ENCODE assay signal across 8 cellular contexts in the genomic region with DNA sequence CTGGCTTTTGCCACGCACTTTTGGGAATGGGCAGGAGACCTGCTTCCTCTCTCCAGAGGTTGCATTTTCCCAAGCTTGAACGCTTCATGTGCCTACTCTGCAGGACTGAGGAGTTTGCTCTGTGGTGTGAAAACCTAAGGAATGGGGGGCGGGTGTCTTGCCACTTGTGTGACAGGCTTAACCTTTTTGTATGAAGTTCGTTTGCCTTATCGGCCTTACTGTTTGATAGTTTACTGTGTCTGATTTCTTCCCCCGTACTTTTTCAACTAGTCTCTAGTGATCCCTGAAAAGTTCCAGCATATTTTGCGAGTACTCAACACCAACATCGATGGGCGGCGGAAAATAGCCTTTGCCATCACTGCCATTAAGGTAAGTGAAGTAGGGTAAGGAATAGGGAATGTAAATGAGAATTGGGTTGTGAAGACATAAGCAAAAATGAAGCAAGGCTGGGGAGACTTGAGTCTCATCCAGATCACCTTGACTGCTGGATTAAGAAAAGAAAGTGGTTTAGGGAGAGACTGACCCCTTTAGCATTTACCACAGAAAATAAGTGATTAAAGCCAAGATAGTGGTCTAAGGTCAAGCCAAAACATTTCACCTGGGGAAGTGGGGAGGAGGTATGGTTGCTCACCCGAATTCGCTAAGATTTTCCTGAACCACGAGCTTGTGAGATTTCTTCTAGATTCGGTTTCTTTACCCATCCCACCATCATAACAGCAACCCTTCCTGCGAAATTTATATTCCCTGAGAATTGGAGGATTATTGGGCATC. TPM values are rescaled to one million over a fixed set of nuclear protein-coding genes. Genes with fewer than 3 reads are reported as not detected.
DNase-seq lines count a peak whose midpoint lies in the region; ATAC-seq and TF ChIP-seq lines count a peak whose summit lies in the region.

No MANE protein-coding gene starts in this region.

- peaks cover 47% of the 10 kb centered on the region for H4K20me1 ChIP-seq in Loucy (ENCODE audit: insufficient read depth, low read length, poor library complexity, severe bottlenecking)

- peaks cover 6% of the 10 kb centered on the region for H3K27me3 ChIP-seq in Loucy (ENCODE audit: insufficient read depth, low read length, poor library complexity, severe bottlenecking)

- peaks cover 77% of the 10 kb centered on the region for H3K79me2 ChIP-seq in Loucy (ENCODE audit: insufficient read depth, low read length)

- peaks cover 5% of the 10 kb centered on the region; the same call in 1 of the 2 replicates for H3F3A ChIP-seq in Loucy (ENCODE audit: low read depth)

- H3K4me3 Mint-ChIP-seq in dendritic cell treated with granulocyte-macrophage colony-stimulating factor and Interleukin-4, amounts not matched to agents 40 ng/mL and 50 ng/mL, for 4 days: peak overlapping the region; percentile 94
- H3K4me3 Mint-ChIP-seq in naive thymus-derived CD8-positive, alpha-beta T cell: peak overlapping the region; percentile 92 to 99 (median 96)

- no peak for DNase-seq in AG09309 (ENCODE audit: low read depth)
- no peak for DNase-seq in naive thymus-derived CD8-positive, alpha-beta T cell
- no peak for DNase-seq in GDM1 (lab: John Stamatoyannopoulos, UW)
- no peak for DNase-seq in NCI-H2107 treated with DMSO at 0.1 percent for 48 hours (lab: John Stamatoyannopoulos, UW; ENCODE audit: unreplicated experiment)
- DNase-seq in NCI-H446 treated with DMSO at 0.1 percent for 48 hours (lab: John Stamatoyannopoulos, UW): no peak

- intact Hi-C loops in dendritic cell treated with granulocyte-macrophage colony-stimulating factor and Interleukin-4, amounts not matched to agents 40 ng/mL and 50 ng/mL, for 4 days (cut with micrococcal nuclease): no loop called here

- no peak overlapping the region for H2AFZ ChIP-seq in Loucy (ENCODE audit: low read length)

- H3K4me1 Mint-ChIP-seq in dendritic cell treated with granulocyte-macrophage colony-stimulating factor and Interleukin-4, amounts not matched to agents 40 ng/mL and 50 ng/mL, for 4 days (ENCODE audit: low read depth): peaks cover 77% of the 10 kb centered on the region
- peaks cover 36 to 76% (median 73%) of the 10 kb centered on the region in 4 donors for H3K4me1 Mint-ChIP-seq in naive thymus-derived CD8-positive, alpha-beta T cell

- peak overlapping the region; percentile 99 for H3K4me2 ChIP-seq in Loucy (ENCODE audit: low read depth, low read length, poor library complexity, severe bottlenecking)

- H3K9me3 ChIP-seq in Loucy (ENCODE audit: insufficient read depth, low read depth, low read length): no peaks in the 10 kb centered on the region

- H3K4me3 ChIP-seq in AG09309 (ENCODE audit: control insufficient read depth, low read depth, low read length) (peak overlapping the region; percentile 90), Loucy (ENCODE audit: low read length, poor library complexity, severe bottlenecking) (peak overlapping the region; percentile 95)

- H3K9me2 ChIP-seq in Loucy (replicated peaks; ENCODE audit: low read depth, low read length): no peaks in the 10 kb centered on the region

- peaks cover 97% of the 10 kb centered on the region for H3K36me3 Mint-ChIP-seq in dendritic cell treated with granulocyte-macrophage colony-stimulating factor and Interleukin-4, amounts not matched to agents 40 ng/mL and 50 ng/mL, for 4 days (ENCODE audit: low read depth)
- peaks cover 0 to 63% (median 7%) of the 10 kb centered on the region in 3 donors for H3K36me3 Mint-ChIP-seq in naive thymus-derived CD8-positive, alpha-beta T cell

- H3K4me1 ChIP-seq in Loucy (ENCODE audit: insufficient read depth, low read length, poor library complexity, severe bottlenecking): peaks cover 47% of the 10 kb centered on the region

- TF ChIP-seq CTCF in AG09309 (IDR thresholded peaks at IDR 0.05; ENCODE audit: control insufficient read depth, insufficient read depth, low read depth, low read length, missing control alignments) (no peak), Loucy (conservative IDR thresholded peaks at IDR 0.05; ENCODE audit: low read length) (no peak)

- ATAC-seq in naive thymus-derived CD8-positive, alpha-beta T cell: no peak
- ATAC-seq in HG03045 (IDR thresholded peaks at IDR 0.05; ENCODE audit: unreplicated experiment): no peak

- POLR2A ChIA-PET in naive thymus-derived CD8-positive, alpha-beta T cell (lab: Charles Lee): interaction anchor here (0.8 to 5.4 kb wide), 29 partner anchors 10 to 428 kb away, joined by 3 to 93 read pairs (median 7); a partner anchor contains a TSS

- H3K36me3 ChIP-seq in Loucy (ENCODE audit: insufficient read depth, low read length): peaks cover 43% of the 10 kb centered on the region

- H3K27me3 Mint-ChIP-seq in dendritic cell treated with granulocyte-macrophage colony-stimulating factor and Interleukin-4, amounts not matched to agents 40 ng/mL and 50 ng/mL, for 4 days: no peaks in the 10 kb centered on the region
- H3K27me3 Mint-ChIP-seq in naive thymus-derived CD8-positive, alpha-beta T cell: no peaks in the 10 kb centered on the region

- peak overlapping the region; percentile 94 for H3K9ac ChIP-seq in Loucy (ENCODE audit: low read depth, low read length, poor library complexity, severe bottlenecking)

- H3K27ac Mint-ChIP-seq in dendritic cell treated with granulocyte-macrophage colony-stimulating factor and Interleukin-4, amounts not matched to agents 40 ng/mL and 50 ng/mL, for 4 days: peak overlapping the region; percentile 100
- peak overlapping the region; percentile 99 to 100 (median 99) for H3K27ac Mint-ChIP-seq in naive thymus-derived CD8-positive, alpha-beta T cell

- H3K9me3 Mint-ChIP-seq in dendritic cell treated with granulocyte-macrophage colony-stimulating factor and Interleukin-4, amounts not matched to agents 40 ng/mL and 50 ng/mL, for 4 days: no peaks in the 10 kb centered on the region
- no peaks in the 10 kb centered on the region for H3K9me3 Mint-ChIP-seq in naive thymus-derived CD8-positive, alpha-beta T cell

RNA-seq across cellular contexts. Expression of a gene that starts 0.7 kb away (rescaled TPM):
- 1,000 to 10,000 TPM; 4,620 to 4,686 TPM for total RNA-seq in naive thymus-derived CD8-positive, alpha-beta T cell
- over 10,000 TPM in 2 of 3 donors, 1,000 to 10,000 TPM in 1; 9,896 to 11,320 (median 11,293) TPM for polyA plus RNA-seq in naive thymus-derived CD8-positive, alpha-beta T cell

RNA-seq across cellular contexts. Expression of a gene that starts 0.9 kb away (rescaled TPM):
- total RNA-seq in naive thymus-derived CD8-positive, alpha-beta T cell: 100 to 1,000 TPM; 116 TPM
- polyA plus RNA-seq in naive thymus-derived CD8-positive, alpha-beta T cell: 10 to 100 TPM in 2 of 3 donors, 1 to 10 TPM in 1; 9.3 to 19.3 (median 15.2) TPM

RNA-seq across cellular contexts. Expression of a gene that starts 4.4 kb away (rescaled TPM):
- 10 to 100 TPM; 37.8 to 41.9 TPM for total RNA-seq in naive thymus-derived CD8-positive, alpha-beta T cell
- 10 to 100 TPM; 14.5 to 20.4 (median 18.7) TPM for polyA plus RNA-seq in naive thymus-derived CD8-positive, alpha-beta T cell

RNA-seq across cellular contexts. Expression of a gene that starts 16.5 kb away (rescaled TPM):
- 10 to 100 TPM; 53.3 to 59.0 TPM for total RNA-seq in naive thymus-derived CD8-positive, alpha-beta T cell
- 10 to 100 TPM; 71.3 to 83.7 (median 74.1) TPM for polyA plus RNA-seq in naive thymus-derived CD8-positive, alpha-beta T cell

RNA-seq across cellular contexts. Expression of a gene that starts 16.9 kb away (rescaled TPM):
- total RNA-seq in naive thymus-derived CD8-positive, alpha-beta T cell: 10 to 100 TPM; 30.4 to 36.6 TPM
- 10 to 100 TPM; 33.4 to 38.2 (median 35.5) TPM for polyA plus RNA-seq in naive thymus-derived CD8-positive, alpha-beta T cell
